In the genomic region with DNA sequence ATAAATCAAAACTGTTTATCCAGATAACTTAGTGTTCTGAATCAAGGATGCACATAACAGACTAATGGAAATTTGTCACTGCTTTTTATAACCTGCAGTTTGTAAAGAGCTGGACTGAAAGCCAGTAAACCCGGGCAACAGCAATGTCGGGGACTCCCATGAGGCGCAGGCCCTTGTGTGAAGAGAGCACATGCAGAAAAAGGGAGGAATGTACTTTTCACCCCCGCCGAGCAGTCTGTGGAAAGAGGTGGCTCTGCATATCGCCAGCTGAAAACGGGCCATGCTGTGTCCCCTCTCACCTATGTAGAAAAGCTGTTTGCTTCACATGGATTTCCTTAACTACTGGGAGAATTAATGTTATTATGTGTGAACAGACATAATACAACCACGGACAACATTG, we compare ENCODE assay signal across 1 cellular context.
TF ChIP-seq lines count a peak whose summit lies in the region.

No MANE protein-coding gene starts in this region.

TF ChIP-seq in H1, 55 proteins besides CTCF, POLR2A, EP300 and RAD21 (continued from another document):
- TF ChIP-seq TEAD4 (IDR thresholded peaks at IDR 0.05; ENCODE audit: low read depth, low read length) (no peak), YY1 (IDR thresholded peaks at IDR 0.05; ENCODE audit: low read depth, low read length) (no peak)
